16 cellular contexts compared by ENCODE assay signal in the genomic region with DNA sequence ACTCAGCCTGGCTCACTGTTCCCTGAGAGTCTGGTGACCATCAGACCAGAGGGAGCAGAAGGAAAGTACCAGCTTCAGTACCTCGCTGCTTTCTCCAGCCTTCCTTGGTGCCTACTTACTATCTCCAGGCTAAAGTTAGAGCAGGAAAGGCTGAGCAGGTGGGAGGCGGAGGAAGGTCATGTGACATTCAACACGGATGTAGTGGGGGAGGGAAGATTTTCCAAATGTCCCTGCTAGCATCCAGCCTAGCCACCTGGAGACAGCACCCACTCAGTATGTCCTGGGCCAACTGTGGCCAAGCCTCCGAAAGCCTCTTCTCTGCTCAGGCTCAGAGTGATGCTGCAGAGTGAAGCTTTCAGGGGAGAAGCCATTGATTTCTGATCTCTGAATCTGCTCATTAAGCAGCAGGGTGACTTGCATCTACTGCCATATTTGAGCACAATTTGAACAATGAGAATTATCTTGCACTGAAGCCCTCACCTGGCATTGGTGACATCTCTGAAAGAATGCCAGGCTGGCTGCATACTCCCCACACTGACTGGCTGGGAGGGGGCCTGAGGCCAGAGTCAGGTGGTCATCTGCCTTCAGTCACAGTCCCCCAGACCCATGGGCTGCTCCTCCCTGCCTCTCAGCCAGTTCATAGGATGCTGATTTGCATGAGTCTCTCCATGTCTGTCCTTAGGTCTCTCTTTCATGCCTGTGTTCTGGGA.
DNase-seq lines count a peak whose midpoint lies in the region; ATAC-seq, FAIRE-seq and TF ChIP-seq lines count a peak whose summit lies in the region.
"Had no signal": no experiment of that assay in that cellular context is flagged by ENCODE, and none has a peak within 500 bp of the region (broad histone marks: within the 10 kb centered on the region; RNA-seq: fewer than 3 reads in every experiment).

No MANE protein-coding gene starts in this region.

- H3K9me3 ChIP-seq in heart right ventricle (no peaks in the 10 kb centered on the region), SJCRH30 (replicated peaks) (no peaks in the 10 kb centered on the region), esophagus muscularis mucosa (no peaks in the 10 kb centered on the region)

- H3K4me3 ChIP-seq in heart right ventricle (no peak overlapping the region), SJCRH30 (no peak overlapping the region), esophagus muscularis mucosa (no peak overlapping the region)

- H3K27ac ChIP-seq in heart right ventricle (peak overlapping the region in 3 of 10 donors; percentile 40 to 72 (median 64)), SJCRH30 (peak overlapping the region; percentile 99), esophagus muscularis mucosa (replicated peaks in 1 of 4) (peak overlapping the region in 3 of 4 donors; percentile 57 to 76 (median 67))

- intact Hi-C loops in cardiac septum (cut with DNase I): loop anchor here (5.0 to 10.0 kb wide), 2 partner anchors 89 to 241 kb away; no protein-coding TSS in a partner anchor
- intact Hi-C loops in heart right ventricle (cut with DNase I): loop anchor here in 2 of 10 donors (10.0 kb wide), 4 partner anchors 81 to 431 kb away; a partner anchor contains a TSS
- intact Hi-C loops in esophagus muscularis mucosa (cut with DNase I): no loop called here

- ATAC-seq in heart right ventricle (no peak), GM21360 (IDR thresholded peaks at IDR 0.05; ENCODE audit: unreplicated experiment) (no peak)

- no peaks in the 10 kb centered on the region for H3K36me3 ChIP-seq in heart right ventricle
- no peaks in the 10 kb centered on the region for H3K36me3 ChIP-seq in SJCRH30
- no peaks in the 10 kb centered on the region for H3K36me3 ChIP-seq in esophagus muscularis mucosa

- no peak for TF ChIP-seq CTCF in heart right ventricle (IDR thresholded peaks at IDR 0.05)
- TF ChIP-seq CTCF in esophagus muscularis mucosa (IDR thresholded peaks at IDR 0.05): no peak

- no peak for FAIRE-seq in urothelium cell line (lab: Jason Lieb, UNC)

- H3K4me1 ChIP-seq in heart right ventricle (peaks cover 0 to 39% (median 19%) of the 10 kb centered on the region in 9 donors), SJCRH30 (peaks cover 49% of the 10 kb centered on the region), esophagus muscularis mucosa (peaks cover 19 to 29% (median 24%) of the 10 kb centered on the region in 4 donors)

- WGBS in heart right ventricle, 2 donors: 55 to 58% methylated on average over 4 of the region's 4 CpGs
- WGBS in esophagus muscularis mucosa: 72% methylated on average over 3 of the region's 4 CpGs

- H3K27me3 ChIP-seq in heart right ventricle (peaks cover 0 to 5% (median 0%) of the 10 kb centered on the region in 7 donors), SJCRH30 (no peaks in the 10 kb centered on the region), esophagus muscularis mucosa (no peaks in the 10 kb centered on the region)

- no peak for TF ChIP-seq POLR2A in esophagus muscularis mucosa (IDR thresholded peaks at IDR 0.05; ENCODE audit: low read depth)

- peak; percentile 41 for DNase-seq in cardiac septum (ENCODE audit: low spot score)
- no peak for DNase-seq in heart right ventricle
- DNase-seq in SJCRH30: no peak
- DNase-seq in esophagus muscularis mucosa (ENCODE audit: extremely low spot score): no peak
- DNase-seq in activated CD8-positive, alpha-beta memory T cell treated with anti-CD3 and anti-CD28 coated beads, Interleukin-2, amount 50 U/mL, for 4 hours: no peak
- DNase-seq in urothelium cell line (ENCODE audit: low spot score): no peak
- DNase-seq: ACHN; AML-193; DMS153; EL; H9; IMR-90; NCI-H1105; NK-92 treated with Interleukin-12 subunit alpha and Interleukin-12 subunit beta, amount 100 ng/mL, for 24 hours; OCI-M1 had no signal

- no peak for TF ChIP-seq EP300 in esophagus muscularis mucosa (IDR thresholded peaks at IDR 0.05)
